In the genomic region with DNA sequence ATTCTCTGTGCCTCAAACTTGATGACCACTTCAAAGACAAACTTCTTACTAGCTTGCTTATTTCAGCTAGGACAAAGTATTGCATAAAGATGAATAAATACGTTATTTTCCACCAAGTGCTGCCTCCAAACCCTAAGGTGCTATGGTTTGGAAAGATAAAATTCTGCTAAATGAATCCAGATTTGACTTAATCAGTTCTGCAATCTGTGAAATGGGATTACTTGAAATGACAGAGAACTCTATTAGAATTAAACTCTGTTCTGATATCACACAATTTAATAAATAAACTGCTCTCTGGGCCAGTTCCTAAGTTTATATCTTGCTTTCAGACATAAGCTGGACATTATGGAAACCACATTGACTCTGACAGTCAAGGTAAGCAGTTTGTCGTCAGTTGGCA, we compare ENCODE assay signal across 9 cellular contexts.
"Had no signal": no experiment of that assay in that cellular context is flagged by ENCODE, and none has a peak within 500 bp of the region (broad histone marks: within the 10 kb centered on the region; RNA-seq: fewer than 3 reads in every experiment).

No MANE protein-coding gene starts in this region.

- ATAC-seq: GM23338, HCT116 had no signal

- H3K36me3 ChIP-seq: HAP-1 had no signal

- H3K9ac ChIP-seq: GM23248 had no signal

- H2AFZ ChIP-seq: GM23248, GM23338 had no signal

- H3K9me3 ChIP-seq: HAP-1 had no signal

- H3K4me2 ChIP-seq: GM23338 had no signal

- H3K27ac Mint-ChIP-seq: GM23338, H9, HFFc6 had no signal

- H3K4me3 ChIP-seq: GM23248, GM23338, HAP-1 had no signal

- H3K4me3 Mint-ChIP-seq: GM23338, H9, HFFc6 had no signal

- H3K4me1 ChIP-seq: HAP-1 had no signal

- H3K27ac ChIP-seq: GM23248 had no signal

- H3K9me3 Mint-ChIP-seq: GM23338, H9, HFFc6 had no signal

- DNase-seq: GM23248, GOT3, H7, H9, HCEC 1CT, HFFc6 had no signal
